Comparison of ENCODE assay signal across 8 cellular contexts in genomic region chr11:73779084-73779902, GRCh38. TPM values are rescaled to one million over a fixed set of nuclear protein-coding genes. Genes with fewer than 3 reads are reported as not detected.
DNase-seq lines count a peak whose midpoint lies in the region; ATAC-seq and TF ChIP-seq lines count a peak whose summit lies in the region.

No MANE protein-coding gene starts in this region.

- TF ChIP-seq EP300 in Ishikawa (IDR thresholded peaks at IDR 0.05; ENCODE audit: borderline replicate concordance): peak; percentile 32; the same call in 1 of the 2 replicates

- ATAC-seq in GM21619 (IDR thresholded peaks at IDR 0.05; ENCODE audit: unreplicated experiment): peak; percentile 98

- H3K4me3 ChIP-seq in epithelial cell of proximal tubule (ENCODE audit: low read depth, low read length): peak overlapping the region; percentile 65

- DNase-seq in DMS153 treated with DMSO at 0.1 percent for 48 hours (lab: John Stamatoyannopoulos, UW; ENCODE audit: unreplicated experiment): peak; percentile 96
- DNase-seq in OCI-M2 (lab: John Stamatoyannopoulos, UW; ENCODE audit: unreplicated experiment): peak; percentile 67
- peak; percentile 97 for DNase-seq in activated T-cell treated with anti-CD3 and anti-CD28 coated beads, Interleukin-2, amount 50 U/mL, for 1 hour
- peak; percentile 83 for DNase-seq in epithelial cell of proximal tubule (ENCODE audit: low read depth)
- DNase-seq in mucosa of gallbladder (ENCODE audit: low spot score): peak; percentile 97
- peak; percentile 97 for DNase-seq in stimulated activated CD8-positive, alpha-beta memory T cell treated with anti-CD3 and anti-CD28 coated beads, Interleukin-4, amount 100 ng/mL, for 24 hours (ENCODE audit: low read depth)

- TF ChIP-seq CTCF in epithelial cell of proximal tubule (conservative IDR thresholded peaks at IDR 0.05; ENCODE audit: low read depth, low read length): no peak

- TF ChIP-seq RAD21 in Ishikawa (IDR thresholded peaks at IDR 0.05; ENCODE audit: low read depth): no peak

TF ChIP-seq in Ishikawa, 13 proteins besides CTCF, POLR2A, EP300 and RAD21:
- TF ChIP-seq CEBPB (IDR thresholded peaks at IDR 0.05) (no peak), NFIC (IDR thresholded peaks at IDR 0.05) (no peak), TEAD4 (IDR thresholded peaks at IDR 0.05) (no peak), TCF12 (IDR thresholded peaks at IDR 0.05; ENCODE audit: low read depth) (peak; percentile 28; the same call in 1 of the 2 replicates), EGR1 (IDR thresholded peaks at IDR 0.05) (peak; percentile 86), TAF1 (IDR thresholded peaks at IDR 0.05; ENCODE audit: low read depth) (peak; percentile 79), FOXM1 (IDR thresholded peaks at IDR 0.05; ENCODE audit: borderline replicate concordance, low read depth) (no peak), MAX (IDR thresholded peaks at IDR 0.05) (peak; percentile 91), CREB1 (IDR thresholded peaks at IDR 0.05; ENCODE audit: low read depth) (peak; percentile 57; the same call in 1 of the 2 replicates), REST (IDR thresholded peaks at IDR 0.05; ENCODE audit: low read depth) (no peak), ZBTB7A (IDR thresholded peaks at IDR 0.05; ENCODE audit: low read depth) (0 out of 2 replicates have a peak, but pooled peaks have one; percentile 44), YY1 (IDR thresholded peaks at IDR 0.05; ENCODE audit: low read depth) (peak; percentile 100), USF1 (IDR thresholded peaks at IDR 0.05) (0 out of 2 replicates have a peak, but pooled peaks have one; percentile 12)
TF ChIP-seq in Ishikawa: peak in this region for 8.

RNA-seq across cellular contexts. Expression of gene MRPL48, which starts 8.4 kb away (rescaled TPM):
- total RNA-seq in epithelial cell of proximal tubule (49.4 and 50.5 TPM in 2 replicates), mucosa of gallbladder (28.1 TPM)

RNA-seq across cellular contexts. Expression of gene RAB6A, which starts 18.4 kb away (rescaled TPM):
- total RNA-seq in epithelial cell of proximal tubule (71.4 and 158 TPM in 2 replicates), mucosa of gallbladder (168 TPM)

Comparison
In these comparisons a context has a peak if more than half of its experiments do, and no peak if none do; other contexts are left out.
1. Peak in every context shown above with its lines: DNase-seq, ATAC-seq and H3K4me3 ChIP-seq.